In the genomic region with DNA sequence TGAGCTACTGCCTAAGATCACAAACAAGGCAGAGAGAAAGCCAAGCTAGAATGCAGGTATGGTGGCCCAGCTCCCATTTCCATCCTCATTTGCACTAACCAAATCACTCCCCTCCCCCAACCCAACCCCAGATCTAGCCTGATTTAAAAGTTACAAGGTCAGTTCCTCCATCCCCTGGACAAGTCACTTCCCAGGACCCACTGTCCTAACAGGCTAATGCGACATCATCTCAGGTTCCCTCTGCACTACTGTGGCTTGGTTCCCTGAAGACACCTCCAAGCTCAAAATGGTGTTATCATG, we compare ENCODE assay signal across 12 cellular contexts. TPM values are rescaled to one million over a fixed set of nuclear protein-coding genes. Genes with fewer than 3 reads are reported as not detected.
DNase-seq lines count a peak whose midpoint lies in the region; ATAC-seq and TF ChIP-seq lines count a peak whose summit lies in the region.
"Had no signal": no experiment of that assay in that cellular context is flagged by ENCODE, and none has a peak within 500 bp of the region (broad histone marks: within the 10 kb centered on the region; RNA-seq: fewer than 3 reads in every experiment).

No MANE protein-coding gene starts in this region.

- H3K27me3 ChIP-seq in HUES64 (ENCODE audit: insufficient read depth, low read length): no peaks in the 10 kb centered on the region
- H3K27me3 ChIP-seq in breast epithelium: no peaks in the 10 kb centered on the region
- H3K27me3 ChIP-seq in left lung: no peaks in the 10 kb centered on the region
- H3K27me3 ChIP-seq in subcutaneous abdominal adipose tissue (ENCODE audit: control insufficient read depth in 5 of 5, insufficient read depth in 4 of 5, low read length in 5 of 5): no peaks in the 10 kb centered on the region

- intact Hi-C loops in breast epithelium (cut with DNase I; ENCODE audit: low total_unique reads) (no loop called here), left lung (cut with DNase I) (no loop called here)

- TF ChIP-seq CTCF in breast epithelium (IDR thresholded peaks at IDR 0.05) (no peak), left lung (IDR thresholded peaks at IDR 0.05) (no peak)

- no peak for ATAC-seq in left lung
- no peak for ATAC-seq in GM18867 (IDR thresholded peaks at IDR 0.05; ENCODE audit: unreplicated experiment)

- 0 out of 2 replicates have a peak overlapping the region, but pooled peaks have one; percentile 16 for H3K9ac ChIP-seq in HUES64 (ENCODE audit: low read depth, low read length)
- peak overlapping the region in 2 of 5 donors; percentile 26 to 59 for H3K9ac ChIP-seq in subcutaneous abdominal adipose tissue (ENCODE audit: low read length in 5 of 5)

- H3K36me3 ChIP-seq in HUES64 (ENCODE audit: insufficient read depth, low read length) (peaks cover 3% of the 10 kb centered on the region; the same call in 1 of the 2 replicates), breast epithelium (no peaks in the 10 kb centered on the region), left lung (no peaks in the 10 kb centered on the region), subcutaneous abdominal adipose tissue (ENCODE audit: control insufficient read depth in 5 of 5, insufficient read depth in 5 of 5, low read length in 5 of 5) (no peaks in the 10 kb centered on the region)

- no peak for TF ChIP-seq POLR2A in breast epithelium (IDR thresholded peaks at IDR 0.05)

- H3K4me3 ChIP-seq in HUES64 (ENCODE audit: low read length) (peak overlapping the region; percentile 79), breast epithelium (no peak overlapping the region), left lung (peak overlapping the region in 1 of 2 donors; percentile 93), subcutaneous abdominal adipose tissue (ENCODE audit: low read depth in 1 of 5, low read length in 5 of 5) (peak overlapping the region in 2 of 5 donors; percentile 9 to 17)

- WGBS in HUES64: 72% methylated on average over 1 of the region's 1 CpG

- DNase-seq in breast epithelium (ENCODE audit: low spot score in 2 of 2) (no peak), left lung (no peak), NCI-H446 (lab: John Stamatoyannopoulos, UW) (no peak)
- DNase-seq in activated CD8-positive, alpha-beta memory T cell treated with anti-CD3 and anti-CD28 coated beads, Interleukin-2, amount 50 U/mL, for 48 hours: no peak
- DNase-seq: activated CD4-positive, alpha-beta T cell treated with anti-CD3 and anti-CD28 coated beads, Interleukin-2, amount 50 U/mL, for 4 hours; erythroblast; NCI-H1436; NCI-H524 treated with DMSO at 0.1 percent for 48 hours had no signal

- H3K4me1 ChIP-seq in HUES64 (ENCODE audit: insufficient read depth, low read length) (peaks cover 35% of the 10 kb centered on the region), breast epithelium (peaks cover 0 to 16% of the 10 kb centered on the region in 2 donors), left lung (peaks cover 14 to 68% of the 10 kb centered on the region in 2 donors), subcutaneous abdominal adipose tissue (ENCODE audit: control insufficient read depth in 5 of 5, insufficient read depth in 5 of 5, low read length in 5 of 5) (peaks cover 3 to 57% (median 54%) of the 10 kb centered on the region in 5 donors)

- H3K27ac ChIP-seq in HUES64 (ENCODE audit: low read depth, low read length): peak overlapping the region; percentile 68; the same call in 1 of the 2 replicates
- H3K27ac ChIP-seq in breast epithelium: peak overlapping the region; percentile 36 to 88
- peak overlapping the region; percentile 83 to 93 for H3K27ac ChIP-seq in left lung
- H3K27ac ChIP-seq in subcutaneous abdominal adipose tissue (ENCODE audit: low read depth, low read length): peak overlapping the region; percentile 94

- H3K9me3 ChIP-seq in HUES64 (ENCODE audit: insufficient read depth, low read depth, low read length) (no peaks in the 10 kb centered on the region), breast epithelium (no peaks in the 10 kb centered on the region), left lung (no peaks in the 10 kb centered on the region), subcutaneous abdominal adipose tissue (ENCODE audit: control insufficient read depth in 5 of 5, low read length in 5 of 5) (no peaks in the 10 kb centered on the region)

RNA-seq across cellular contexts. Expression of a gene that starts 2.4 kb away (rescaled TPM):
- polyA plus RNA-seq in HUES64 (2013, experiment 1 of 2): 91.0 TPM
- polyA plus RNA-seq in HUES64 (2013, experiment 2 of 2): 107 TPM
- 10 to 100 TPM; 41.1 to 74.3 (median 48.8) TPM for total RNA-seq in breast epithelium
- total RNA-seq in left lung: 100 to 1,000 TPM; 142 to 164 TPM

RNA-seq across cellular contexts. Expression of a gene that starts 20.2 kb away (rescaled TPM):
- polyA plus RNA-seq in HUES64 (2013, experiment 1 of 2): 51.6 TPM
- polyA plus RNA-seq in HUES64 (2013, experiment 2 of 2): 64.9 TPM
- total RNA-seq in breast epithelium (100 to 1,000 TPM in 2 of 3 donors, 10 to 100 TPM in 1; 57.3 to 217 (median 109) TPM), left lung (10 to 100 TPM; 35.1 to 73.5 TPM)

RNA-seq across cellular contexts. Expression of a gene that starts 27.2 kb away (rescaled TPM):
- 49.8 TPM for polyA plus RNA-seq in HUES64 (2013, experiment 1 of 2)
- polyA plus RNA-seq in HUES64 (2013, experiment 2 of 2): 48.7 TPM
- total RNA-seq in breast epithelium: 10 to 100 TPM; 64.5 to 70.8 (median 64.6) TPM
- 10 to 100 TPM; 56.1 to 72.4 TPM for total RNA-seq in left lung

RNA-seq across cellular contexts. Expression of a gene that starts 51.1 kb away (rescaled TPM):
- polyA plus RNA-seq in HUES64 (2013, experiment 1 of 2): 0.10 TPM
- 0.13 TPM for polyA plus RNA-seq in HUES64 (2013, experiment 2 of 2)
- total RNA-seq in breast epithelium (10 to 100 TPM in 1 of 3 donors, 1 to 10 TPM in 2; 5.2 to 16.5 (median 7.9) TPM), left lung (10 to 100 TPM; 18.8 to 57.7 TPM)
- total RNA-seq: myocyte had no signal
